Comparison of ENCODE assay signal across 24 cellular contexts in the genomic region with DNA sequence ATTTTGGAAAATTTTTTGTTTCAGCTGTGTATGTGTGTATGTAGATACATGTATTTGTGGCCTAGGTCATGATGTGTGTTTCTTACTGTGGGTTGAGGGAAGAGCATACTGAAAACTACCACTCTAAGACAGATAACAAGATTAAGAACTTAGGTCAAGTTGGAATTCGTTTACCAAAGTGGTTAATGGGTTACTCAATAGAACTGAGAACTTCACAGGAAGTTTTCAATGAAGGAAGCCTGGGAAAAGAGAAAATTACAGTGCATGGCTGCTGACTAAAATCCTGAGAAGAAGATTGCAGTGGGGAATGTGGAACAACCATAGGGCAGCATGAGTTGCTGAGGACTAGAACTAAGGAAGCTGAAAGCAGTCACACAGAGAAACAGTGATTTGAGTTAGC. TPM values are rescaled to one million over a fixed set of nuclear protein-coding genes. Genes with fewer than 3 reads are reported as not detected.
DNase-seq lines count a peak whose midpoint lies in the region; ATAC-seq and TF ChIP-seq lines count a peak whose summit lies in the region.
"Had no signal": no experiment of that assay in that cellular context is flagged by ENCODE, and none has a peak within 500 bp of the region (broad histone marks: within the 10 kb centered on the region; RNA-seq: fewer than 3 reads in every experiment).

No MANE protein-coding gene starts in this region.

- no peaks in the 10 kb centered on the region for H3K9me3 ChIP-seq in mammary epithelial cell (replicated peaks; ENCODE audit: insufficient read depth, low read length)
- H3K9me3 ChIP-seq in endodermal cell (ENCODE audit: control insufficient read depth, low read length), result peaks cover 10% of the 10 kb centered on the region
- peaks cover 9% of the 10 kb centered on the region for H3K9me3 ChIP-seq in mesenchymal stem cell (ENCODE audit: control insufficient read depth, low read length)

- no peak overlapping the region for H3K9ac ChIP-seq in mammary epithelial cell (ENCODE audit: insufficient read depth, low read length)
- H3K9ac ChIP-seq in endodermal cell (ENCODE audit: extremely low read depth, low read length, poor library complexity, severe bottlenecking), result no peak overlapping the region
- H3K9ac ChIP-seq in mesenchymal stem cell (ENCODE audit: low read length), result no peak overlapping the region
- H3K9ac ChIP-seq: KMS-11 had no signal

- no peak overlapping the region for H3K27ac Mint-ChIP-seq in MCF 10A (ENCODE audit: low read depth, unreplicated experiment)
- H3K27ac Mint-ChIP-seq in endodermal cell, result peak overlapping the region; percentile 50
- H3K27ac Mint-ChIP-seq: IgD-negative memory B cell had no signal

- no peak overlapping the region for H3K4ac ChIP-seq in mesenchymal stem cell (ENCODE audit: low read depth in 1 of 2, low read length in 2 of 2)

- H3K27ac ChIP-seq in mammary epithelial cell (ENCODE audit: insufficient read depth, low read depth, low read length), result no peak overlapping the region
- H3K27ac ChIP-seq in endodermal cell (ENCODE audit: low read depth, low read length), result no peak overlapping the region
- H3K27ac ChIP-seq in mesenchymal stem cell (ENCODE audit: low read length, poor library complexity, severe bottlenecking), result peak overlapping the region; percentile 56
- H3K27ac ChIP-seq: KMS-11, RWPE1 had no signal

- H3K9me3 Mint-ChIP-seq in MCF 10A (ENCODE audit: unreplicated experiment) (peaks cover 14% of the 10 kb centered on the region), endodermal cell (peaks cover 10% of the 10 kb centered on the region)

- TF ChIP-seq CTCF in mammary epithelial cell (conservative IDR thresholded peaks at IDR 0.05 in 1 of 2, IDR thresholded peaks at IDR 0.05 in 1 of 2; ENCODE audit: extremely low read depth in 1 of 2, insufficient read depth in 1 of 2, low read depth in 1 of 2, low read length in 2 of 2) (no peak), MCF 10A (IDR thresholded peaks at IDR 0.05; ENCODE audit: unreplicated experiment) (no peak), endodermal cell (conservative IDR thresholded peaks at IDR 0.05) (no peak)

- dilution Hi-C loops in mammary epithelial cell (cut with HindIII; ENCODE audit: low sequenced_read_pairs), result no loop called here

- H3K4me2 ChIP-seq in mammary epithelial cell (ENCODE audit: insufficient read depth, low read depth, low read length) (no peak overlapping the region), mesenchymal stem cell (ENCODE audit: low read length, poor library complexity, severe bottlenecking) (no peak overlapping the region)
- H3K4me2 ChIP-seq: KMS-11 had no signal

- H3K36me3 ChIP-seq in mammary epithelial cell (ENCODE audit: insufficient read depth, low read length) (no peaks in the 10 kb centered on the region), endodermal cell (ENCODE audit: control insufficient read depth, insufficient read depth, low read length) (no peaks in the 10 kb centered on the region), mesenchymal stem cell (ENCODE audit: control insufficient read depth in 1 of 2, insufficient read depth in 2 of 2, low read depth in 1 of 2, low read length in 2 of 2) (no peaks in the 10 kb centered on the region)

- no peak overlapping the region for H2BK15ac ChIP-seq in mesenchymal stem cell (ENCODE audit: low read depth, poor library complexity, severe bottlenecking)

- H2AFZ ChIP-seq in mammary epithelial cell (ENCODE audit: low read depth, low read length), result peak overlapping the region; percentile 15
- no peak overlapping the region for H2AFZ ChIP-seq in mesenchymal stem cell (ENCODE audit: low read depth, low read length)

- H3K4me1 Mint-ChIP-seq in MCF 10A (ENCODE audit: insufficient read depth, unreplicated experiment) (peaks cover 20% of the 10 kb centered on the region), endodermal cell (peaks cover 11% of the 10 kb centered on the region)
- H3K4me1 Mint-ChIP-seq: IgD-negative memory B cell had no signal

- intact Hi-C loops in mammary epithelial cell (cut with micrococcal nuclease), result no loop called here
- intact Hi-C loops in MCF 10A (cut with micrococcal nuclease), result no loop called here

- ATAC-seq in GM18511 (IDR thresholded peaks at IDR 0.05; ENCODE audit: unreplicated experiment), result no peak
- ATAC-seq: Panc1 had no signal

- peaks cover 19% of the 10 kb centered on the region for H3K4me1 ChIP-seq in mammary epithelial cell (ENCODE audit: insufficient read depth, low read length)
- H3K4me1 ChIP-seq in endodermal cell (ENCODE audit: control insufficient read depth, insufficient read depth, low read length), result no peaks in the 10 kb centered on the region
- no peaks in the 10 kb centered on the region for H3K4me1 ChIP-seq in mesenchymal stem cell (ENCODE audit: control insufficient read depth, insufficient read depth, low read depth, low read length)

- H3K4me3 ChIP-seq in mammary epithelial cell (replicated peaks in 1 of 3; ENCODE audit: insufficient read depth in 1 of 3, low read depth in 2 of 3, low read length in 3 of 3), result no peak overlapping the region
- H3K4me3 ChIP-seq in endodermal cell (ENCODE audit: low read length), result no peak overlapping the region
- no peak overlapping the region for H3K4me3 ChIP-seq in mesenchymal stem cell (ENCODE audit: insufficient read depth in 1 of 2, low read depth in 1 of 2, low read length in 2 of 2)

- no peak overlapping the region for H2BK120ac ChIP-seq in mesenchymal stem cell (ENCODE audit: low read depth, low read length)

- H3K27me3 ChIP-seq in mammary epithelial cell (ENCODE audit: insufficient read depth, low read length) (no peaks in the 10 kb centered on the region), endodermal cell (ENCODE audit: control insufficient read depth, insufficient read depth, low read length, poor library complexity, severe bottlenecking) (no peaks in the 10 kb centered on the region), mesenchymal stem cell (ENCODE audit: control insufficient read depth in 1 of 2, insufficient read depth in 1 of 2, low read length in 2 of 2) (peaks cover 0 to 5% of the 10 kb centered on the region in 2 experiments)

- H4K91ac ChIP-seq in mesenchymal stem cell (ENCODE audit: low read length), result no peak overlapping the region

- H2BK5ac ChIP-seq in mesenchymal stem cell (ENCODE audit: low read depth, low read length, poor library complexity, severe bottlenecking), result peak overlapping the region; percentile 12

- in situ Hi-C loops in mammary epithelial cell (cut with MboI; ENCODE audit: low sequenced_read_pairs in 2 of 2), result no loop called here

- no peaks in the 10 kb centered on the region for H3K79me1 ChIP-seq in mesenchymal stem cell (replicated peaks; ENCODE audit: low read length, poor library complexity, severe bottlenecking)

- H2AK5ac ChIP-seq in mesenchymal stem cell (ENCODE audit: low read length, severe bottlenecking), result no peak overlapping the region

- H4K20me1 ChIP-seq in mammary epithelial cell (ENCODE audit: insufficient read depth, low read length), result no peaks in the 10 kb centered on the region

- POLR2A ChIA-PET in MCF 10A (lab: Yijun Ruan, JAX), result interaction anchor here (0.7 to 1.2 kb wide), 3 partner anchors 9 to 127 kb away, joined by 3 to 4 read pairs (median 3); no protein-coding TSS in a partner anchor

- 27% methylated on average over 1 of the region's 1 CpG for WGBS in mammary epithelial cell (ENCODE audit: low coverage, missing lambda C conversion rate)
- WGBS in endodermal cell (ENCODE audit: insufficient coverage in 1 of 2, insufficient read length in 1 of 2), 2 experiments, result 44 to 55% methylated on average over 1 of the region's 1 CpG
- WGBS in mesenchymal stem cell, result 12% methylated on average over 1 of the region's 1 CpG

- no peak overlapping the region for H2BK12ac ChIP-seq in mesenchymal stem cell (ENCODE audit: low read length in 2 of 2)

- DNase-seq in mammary epithelial cell, result no peak
- no peak for DNase-seq in MCF 10A (ENCODE audit: unreplicated experiment)
- DNase-seq in endodermal cell, result no peak
- DNase-seq in mesenchymal stem cell, result no peak
- DNase-seq in A172 (ENCODE audit: low spot score), result no peak
- DNase-seq in NCI-H748 (lab: John Stamatoyannopoulos, UW; ENCODE audit: unreplicated experiment), result no peak
- DNase-seq in DMS 273 treated with DMSO at 0.1 percent for 48 hours (lab: John Stamatoyannopoulos, UW), result no peak
- DNase-seq: 8988T, Calu3, HCEC 1CT, NCI-H1092 treated with DMSO at 0.1 percent for 48 hours, NCI-H1436, NCI-H1930, NCI-H2107, NCI-H446, NCI-H524 treated with DMSO at 0.1 percent for 48 hours, SHP77 treated with DMSO at 0.1 percent for 48 hours had no signal

- H3K23ac ChIP-seq in mesenchymal stem cell (ENCODE audit: low read length in 2 of 2), result no peak overlapping the region

- H3K36me3 Mint-ChIP-seq in MCF 10A (ENCODE audit: insufficient read depth, unreplicated experiment), result peaks cover 5% of the 10 kb centered on the region
- no peaks in the 10 kb centered on the region for H3K36me3 Mint-ChIP-seq in endodermal cell (ENCODE audit: low read depth)
- H3K36me3 Mint-ChIP-seq: IgD-negative memory B cell had no signal

- BruUV-seq in mammary epithelial cell (replicated peaks; lab: Mats Ljungman, UMichigan) (no TSS peak), MCF 10A (replicated peaks; lab: Mats Ljungman, UMichigan) (no TSS peak)

- no peak overlapping the region for H4K8ac ChIP-seq in mesenchymal stem cell (ENCODE audit: low read length)

- no peak overlapping the region for H3K18ac ChIP-seq in mesenchymal stem cell (ENCODE audit: low read depth in 1 of 2, low read length in 2 of 2)

- H3K27me3 Mint-ChIP-seq in MCF 10A (ENCODE audit: insufficient read depth, unreplicated experiment) (no peaks in the 10 kb centered on the region), endodermal cell (ENCODE audit: insufficient read depth) (no peaks in the 10 kb centered on the region)
- H3K27me3 Mint-ChIP-seq: IgD-negative memory B cell had no signal

- no peak overlapping the region for H3K14ac ChIP-seq in mesenchymal stem cell (ENCODE audit: low read length in 2 of 2)

- no peaks in the 10 kb centered on the region for H3K79me2 ChIP-seq in mammary epithelial cell (ENCODE audit: insufficient read depth, low read length)

- H3K4me3 Mint-ChIP-seq in MCF 10A (ENCODE audit: unreplicated experiment) (no peak overlapping the region), endodermal cell (peak overlapping the region; percentile 4)
- H3K4me3 Mint-ChIP-seq: IgD-negative memory B cell had no signal

- CTCF ChIA-PET in mammary epithelial cell (lab: Charles Lee; ENCODE audit: low non-redundant PET) (interaction anchor here (0.6 kb wide), 1 partner anchor 15 kb away, joined by 5 read pairs; no protein-coding TSS in a partner anchor), MCF 10A (lab: Yijun Ruan, JAX) (interaction anchor here (0.6 to 3.7 kb wide), 5 partner anchors 8 to 1469 kb away, joined by 3 to 40 read pairs (median 4); no protein-coding TSS in a partner anchor)

RNA-seq across cellular contexts. Expression of a gene that starts 21.4 kb away (rescaled TPM):
- not detected for total RNA-seq in mammary epithelial cell
- polyA plus RNA-seq in mammary epithelial cell, result not detected
- not detected for polyA minus RNA-seq in mammary epithelial cell
- total RNA-seq in MCF 10A (2022), result not detected in 2 replicates
- under 1 TPM; 0.04 to 0.07 TPM for total RNA-seq in endodermal cell
- polyA plus RNA-seq in endodermal cell (2013, experiment 1 of 2), result 0.82 TPM
- 0.79 TPM for polyA plus RNA-seq in endodermal cell (2013, experiment 2 of 2)
- not detected for polyA plus RNA-seq in mesenchymal stem cell (2013, experiment 1 of 2)
- polyA plus RNA-seq in mesenchymal stem cell (2013, experiment 2 of 2), result not detected
- 0.29 and 0.57 TPM in 2 replicates for total RNA-seq in A172 (2014; rRNA removed; shearing (Covaris generic))
- total RNA-seq: Calu3, OCI-LY7 had no signal
- polyA plus RNA-seq: BJ, IgD-negative memory B cell had no signal
